ENCODE assay signal across 29 cellular contexts in genomic region chr11:41282436-41282835, GRCh38.
"Had no signal": no experiment of that assay in that cellular context is flagged by ENCODE, and none has a peak within 500 bp of the region (broad histone marks: within the 10 kb centered on the region; RNA-seq: fewer than 3 reads in every experiment).

No MANE protein-coding gene starts in this region.

- H3K36me3 ChIP-seq: Peyer's patch, SJSA1 had no signal

- H3K27ac ChIP-seq: Peyer's patch, RWPE1, SJSA1 had no signal

- H3K27ac Mint-ChIP-seq: activated CD8-positive, alpha-beta memory T cell treated with anti-CD3 and anti-CD28 coated beads, Interleukin-2, amount 10 ng/mL, durations not matched to agents 7 days and 5 days; activated naive CD4-positive, alpha-beta T cell treated with anti-CD3 and anti-CD28 coated beads, Interleukin-2, amount 50 U/mL, for 24 hours; activated T-cell treated with anti-CD3 and anti-CD28 coated beads, Interleukin-2, amount 50 U/mL, for 24 hours; activated T-helper 1 cell treated with anti-CD3 and anti-CD28 coated beads, Interleukin-12 subunit alpha, Interleukin-12 subunit beta, Interleukin-2, Interleukin-4 antibody, amounts not matched to agents 30 ng/mL and 10 ng/mL and 1 ng/mL, durations not matched to agents 14 hours and 24 hours and 36 hours; IgD-negative memory B cell had no signal

- H3K9me3 ChIP-seq: Peyer's patch, SJSA1 had no signal

- H3K36me3 Mint-ChIP-seq: activated CD8-positive, alpha-beta memory T cell treated with anti-CD3 and anti-CD28 coated beads, Interleukin-2, amount 10 ng/mL, durations not matched to agents 7 days and 5 days; activated naive CD4-positive, alpha-beta T cell treated with anti-CD3 and anti-CD28 coated beads, Interleukin-2, amount 50 U/mL, for 24 hours; brain; IgD-negative memory B cell had no signal

- H3K4me3 Mint-ChIP-seq: activated CD8-positive, alpha-beta memory T cell treated with anti-CD3 and anti-CD28 coated beads, Interleukin-2, amount 10 ng/mL, durations not matched to agents 7 days and 5 days; activated naive CD4-positive, alpha-beta T cell treated with anti-CD3 and anti-CD28 coated beads, Interleukin-2, amount 50 U/mL, for 24 hours; activated T-cell treated with anti-CD3 and anti-CD28 coated beads, Interleukin-2, amount 50 U/mL, for 24 hours; activated T-helper 1 cell treated with anti-CD3 and anti-CD28 coated beads, Interleukin-12 subunit alpha, Interleukin-12 subunit beta, Interleukin-2, Interleukin-4 antibody, amounts not matched to agents 30 ng/mL and 10 ng/mL and 1 ng/mL, durations not matched to agents 14 hours and 24 hours and 36 hours; central memory CD8-positive, alpha-beta T cell; IgD-negative memory B cell had no signal

- H3K4me3 ChIP-seq: Peyer's patch, SJSA1 had no signal

- DNase-seq: activated CD4-positive, alpha-beta T cell treated with anti-CD3 and anti-CD28 coated beads for 4 hours; activated CD8-positive, alpha-beta memory T cell treated with anti-CD3 and anti-CD28 coated beads, Interleukin-2, amount 10 ng/mL, durations not matched to agents 7 days and 5 days; activated effector memory CD4-positive, alpha-beta T cell treated with Interleukin-2 at 50 U/mL for 16 hours; activated naive CD4-positive, alpha-beta T cell; activated T-cell treated with anti-CD3 and anti-CD28 coated beads, Interleukin-2, amount 50 U/mL, for 24 hours; aorta; KG1; MV-4-11; NCI-H1092 treated with DMSO at 0.1 percent for 48 hours; NCI-H1417 treated with DMSO at 0.1 percent for 48 hours; NCI-H187; NCI-H2081 treated with DMSO at 0.1 percent for 48 hours; NCI-H446 treated with DMSO at 0.1 percent for 48 hours; NCI-H524 treated with DMSO at 0.1 percent for 48 hours; NCI-H774; NK-92 treated with Interleukin-12 subunit alpha and Interleukin-12 subunit beta, amount 100 ng/mL, for 24 hours; OCI-M1; Peyer's patch; Right ventricle myocardium superior; SW 1271 had no signal

- ATAC-seq: activated CD4-positive, CD25-positive, alpha-beta regulatory T cell treated with anti-CD3 and anti-CD28 coated beads, Interleukin-2, amount 50 U/mL, for 24 hours; activated CD8-positive, alpha-beta memory T cell treated with anti-CD3 and anti-CD28 coated beads, Interleukin-2, amount 10 ng/mL, durations not matched to agents 7 days and 5 days; SK-N-SH treated with all-trans-retinoic acid at 6 μM for 48 hours had no signal

- H3K4me1 Mint-ChIP-seq: activated CD8-positive, alpha-beta memory T cell treated with anti-CD3 and anti-CD28 coated beads, Interleukin-2, amount 10 ng/mL, durations not matched to agents 7 days and 5 days; activated naive CD4-positive, alpha-beta T cell treated with anti-CD3 and anti-CD28 coated beads, Interleukin-2, amount 50 U/mL, for 24 hours; central memory CD8-positive, alpha-beta T cell; IgD-negative memory B cell had no signal

- H3K4me1 ChIP-seq: Peyer's patch, SJSA1 had no signal

- H3K27me3 Mint-ChIP-seq: activated CD8-positive, alpha-beta memory T cell treated with anti-CD3 and anti-CD28 coated beads, Interleukin-2, amount 10 ng/mL, durations not matched to agents 7 days and 5 days; activated naive CD4-positive, alpha-beta T cell treated with anti-CD3 and anti-CD28 coated beads, Interleukin-2, amount 50 U/mL, for 24 hours; activated T-cell treated with anti-CD3 and anti-CD28 coated beads, Interleukin-2, amount 50 U/mL, for 24 hours; brain; central memory CD8-positive, alpha-beta T cell; IgD-negative memory B cell had no signal

- H3K27me3 ChIP-seq: Peyer's patch had no signal
